9 cellular contexts compared by ENCODE assay signal in the genomic region with DNA sequence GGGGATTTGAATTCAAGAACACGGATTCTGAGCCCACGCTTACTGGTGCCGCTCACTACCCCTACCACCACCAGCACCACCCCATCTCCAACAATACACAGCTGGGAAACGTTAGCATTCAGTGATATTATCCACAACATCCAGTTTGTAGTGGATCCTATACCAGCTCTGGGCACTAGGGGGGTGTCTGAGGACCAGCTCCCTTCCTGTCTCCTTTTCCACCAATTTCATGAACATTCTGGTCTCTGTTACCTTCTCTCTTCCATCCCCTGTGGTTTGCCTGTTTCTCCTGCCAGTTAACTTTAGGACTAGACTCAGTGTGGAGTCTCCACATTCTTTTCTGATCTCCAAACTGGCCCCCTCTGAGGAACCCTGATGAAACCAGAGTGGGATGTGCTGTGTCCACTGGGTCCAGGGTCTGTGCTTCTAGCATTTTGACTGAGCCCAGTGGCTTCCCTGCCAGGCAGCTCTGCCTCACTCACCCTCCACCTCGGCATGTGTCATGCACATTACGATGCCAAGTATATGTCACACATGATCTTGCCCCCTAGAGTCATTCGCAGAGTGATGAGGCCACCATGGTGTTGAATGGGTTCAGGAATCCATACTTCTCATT.
DNase-seq lines count a peak whose midpoint lies in the region; ATAC-seq and TF ChIP-seq lines count a peak whose summit lies in the region.
"Had no signal": no experiment of that assay in that cellular context is flagged by ENCODE, and none has a peak within 500 bp of the region (broad histone marks: within the 10 kb centered on the region; RNA-seq: fewer than 3 reads in every experiment).

No MANE protein-coding gene starts in this region.

- no peak overlapping the region for H3K27ac ChIP-seq in KMS-11

- ATAC-seq in GM21423 (IDR thresholded peaks at IDR 0.05; ENCODE audit: unreplicated experiment): no peak

- TF ChIP-seq CTCF in KMS-11 (conservative IDR thresholded peaks at IDR 0.05; ENCODE audit: low read depth, low read length) (peak; percentile 40; the same call in 1 of the 2 replicates), choroid plexus epithelial cell (conservative IDR thresholded peaks at IDR 0.05; ENCODE audit: low read depth, low read length) (peak; percentile 71), progenitor cell of endocrine pancreas (IDR thresholded peaks at IDR 0.05; ENCODE audit: unreplicated experiment) (peak; percentile 51)

- no peak overlapping the region for H3K4me2 ChIP-seq in KMS-11

- no peaks in the 10 kb centered on the region for H4K20me1 ChIP-seq in KMS-11 (ENCODE audit: insufficient read depth)

- peaks cover 15% of the 10 kb centered on the region for H3K4me1 Mint-ChIP-seq in progenitor cell of endocrine pancreas (ENCODE audit: low read depth)

- H3K27me3 ChIP-seq in KMS-11 (ENCODE audit: insufficient read depth, low read depth): no peaks in the 10 kb centered on the region

- no peaks in the 10 kb centered on the region for H3K4me1 ChIP-seq in KMS-11 (ENCODE audit: low read depth, poor library complexity, severe bottlenecking)

- H3K4me3 ChIP-seq in KMS-11 (IDR thresholded peaks at IDR 0.05; ENCODE audit: insufficient read depth, low read depth, low read length) (no peak overlapping the region), choroid plexus epithelial cell (ENCODE audit: low read depth, low read length) (no peak overlapping the region)

- H3K9me3 Mint-ChIP-seq in progenitor cell of endocrine pancreas (ENCODE audit: low read depth): no peaks in the 10 kb centered on the region

- H2AFZ ChIP-seq in KMS-11 (ENCODE audit: low read depth): no peak overlapping the region

- no peaks in the 10 kb centered on the region for H3K36me3 ChIP-seq in KMS-11 (ENCODE audit: insufficient read depth)

- DNase-seq in DMS53 (lab: John Stamatoyannopoulos, UW): peak; percentile 38
- DNase-seq in DMS53 treated with DMSO at 0.1 percent for 48 hours (lab: John Stamatoyannopoulos, UW; ENCODE audit: unreplicated experiment): no peak
- peak; percentile 45 for DNase-seq in choroid plexus epithelial cell (ENCODE audit: low read depth)
- DNase-seq in progenitor cell of endocrine pancreas (ENCODE audit: low spot score, unreplicated experiment): no peak
- no peak for DNase-seq in foreskin melanocyte
- DNase-seq in 8988T: no peak
- DNase-seq: stimulated activated CD8-positive, alpha-beta memory T cell treated with anti-CD3 and anti-CD28 coated beads, Interleukin-4, amount 100 ng/mL, for 48 hours had no signal

- peaks cover 29% of the 10 kb centered on the region for H3K27me3 Mint-ChIP-seq in progenitor cell of endocrine pancreas

- no peak overlapping the region for H3K27ac Mint-ChIP-seq in progenitor cell of endocrine pancreas

- no peak overlapping the region for H3K4me3 Mint-ChIP-seq in progenitor cell of endocrine pancreas (ENCODE audit: low read depth)

- H3K79me2 ChIP-seq in KMS-11 (ENCODE audit: insufficient read depth, low read depth): no peaks in the 10 kb centered on the region

- H3K36me3 Mint-ChIP-seq in progenitor cell of endocrine pancreas (ENCODE audit: insufficient read depth): no peaks in the 10 kb centered on the region

- no peak overlapping the region for H3K9ac ChIP-seq in KMS-11

Comparison
In these comparisons a context has a peak if more than half of its experiments do, and no peak if none do; other contexts are left out.
1. DNase-seq: peak in DMS53 (single experiment) and choroid plexus epithelial cell (single experiment); none in DMS53 treated with DMSO at 0.1 percent for 48 hours (single experiment), progenitor cell of endocrine pancreas (single experiment), foreskin melanocyte (single experiment) and 8988T (single experiment).
2. Peak in every context shown above with its lines, with median percentiles within 50 percentile points of each other: CTCF ChIP-seq.